Comparison of ENCODE assay signal across 17 cellular contexts in the genomic region with DNA sequence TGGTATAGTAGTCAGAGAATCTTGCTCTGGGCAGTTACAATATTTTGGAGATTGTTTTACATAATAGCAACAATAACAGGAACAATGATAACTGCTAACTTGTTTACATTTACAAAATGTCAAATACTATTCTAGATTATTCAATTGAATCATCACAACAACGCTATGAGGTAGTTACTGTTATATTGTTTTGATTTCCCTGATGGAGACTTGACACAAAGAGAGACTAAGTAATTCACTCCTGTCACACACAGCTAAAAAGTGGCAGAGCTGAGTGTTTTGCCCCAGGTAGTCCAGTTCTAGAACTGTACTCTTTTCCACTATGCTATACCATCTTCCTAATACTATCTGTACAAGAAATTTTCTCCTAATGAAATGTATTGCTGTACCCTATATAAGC.
"Had no signal": no experiment of that assay in that cellular context is flagged by ENCODE, and none has a peak within 500 bp of the region (broad histone marks: within the 10 kb centered on the region; RNA-seq: fewer than 3 reads in every experiment).

No MANE protein-coding gene starts in this region.

- H3K27ac ChIP-seq: stomach, suprapubic skin, testis, thoracic aorta, thyroid gland, tibial artery, tibial nerve, transverse colon, upper lobe of left lung, upper lobe of right lung, uterus, vagina had no signal

- H3K27me3 ChIP-seq: stomach, suprapubic skin, testis, thyroid gland, tibial artery, tibial nerve, transverse colon, upper lobe of left lung, upper lobe of right lung, uterus, vagina had no signal

- H3K36me3 ChIP-seq: stomach, suprapubic skin, thoracic aorta, thyroid gland, transverse colon, upper lobe of left lung, upper lobe of right lung, uterus, vagina had no signal

- H3K4me3 ChIP-seq: stomach, suprapubic skin, testis, thoracic aorta, thyroid gland, tibial artery, tibial nerve, transverse colon, upper lobe of left lung, upper lobe of right lung, uterus, vagina had no signal

- ATAC-seq: stimulated activated effector memory CD8-positive, alpha-beta T cell treated with anti-CD3 and anti-CD28 coated beads, Interleukin-12 subunit alpha, Interleukin-12 subunit beta, amount 100 ng/mL, for 72 hours; stimulated activated memory B cell treated with anti-CD40 and anti-IgM and Interleukin-4, amounts not matched to agents 10 μg/mL and 1 μg/mL and 100 μg/mL, for 72 hours; stimulated activated naive B cell treated with anti-CD40 and anti-IgM and Interleukin-4, amounts not matched to agents 10 μg/mL and 1 μg/mL and 100 μg/mL, for 72 hours; stimulated activated naive CD8-positive, alpha-beta T cell treated with anti-CD3 and anti-CD28 coated beads, Interleukin-15, amount 100 ng/mL, for 72 hours; stimulated activated naive CD8-positive, alpha-beta T cell treated with anti-CD3 and anti-CD28 coated beads, Interleukin-15, Interleukin-2, amounts not matched to agents 100 U/mL and 50 U/mL, for 24 hours; upper lobe of right lung had no signal

- H3K9me3 ChIP-seq: stomach, suprapubic skin, testis, thoracic aorta, thyroid gland, tibial artery, tibial nerve, transverse colon, upper lobe of left lung, upper lobe of right lung, uterus, vagina had no signal
